In the genomic region with DNA sequence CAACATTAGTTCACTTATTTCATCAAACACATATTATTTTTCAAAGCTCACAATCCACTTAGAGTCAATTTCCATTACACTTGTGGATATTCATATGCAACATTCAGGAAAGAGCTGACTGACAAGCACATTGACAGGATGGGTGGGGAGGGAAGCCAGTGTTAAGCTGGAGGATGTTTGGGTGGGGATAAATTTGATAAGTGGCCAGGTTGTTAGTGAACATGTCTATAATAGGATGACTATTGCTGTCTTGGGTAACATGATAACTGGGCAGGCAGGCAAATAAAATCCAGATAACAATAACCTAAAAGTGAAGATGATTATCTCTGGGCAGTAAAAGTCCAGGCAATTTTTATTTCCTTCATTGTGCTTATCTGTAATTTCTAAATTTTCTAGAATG, we compare ENCODE assay signal across 24 cellular contexts.
A peak's percentile ranks its signal among the peaks of the same experiment; 100 is the strongest.
DNase-seq lines count a peak whose midpoint lies in the region; ATAC-seq, FAIRE-seq and TF ChIP-seq lines count a peak whose summit lies in the region.
"Had no signal": no experiment of that assay in that cellular context is flagged by ENCODE, and none has a peak within 500 bp of the region (broad histone marks: within the 10 kb centered on the region; RNA-seq: fewer than 3 reads in every experiment).

No MANE protein-coding gene starts in this region.

- no peaks in the 10 kb centered on the region for H3K27me3 Mint-ChIP-seq in T-helper 17 cell
- H3K27me3 Mint-ChIP-seq: activated CD4-positive, alpha-beta T cell treated with anti-CD3 and anti-CD28 coated beads, Interleukin-2, amount 10 ng/mL, durations not matched to agents 7 days and 5 days; activated naive CD8-positive, alpha-beta T cell treated with anti-CD3 and anti-CD28 coated beads, Interleukin-2, amount 50 U/mL, for 24 hours; B cell; brain had no signal

- H3K4me3 Mint-ChIP-seq in T-helper 17 cell: no peak overlapping the region
- H3K4me3 Mint-ChIP-seq: activated CD4-positive, alpha-beta T cell treated with anti-CD3 and anti-CD28 coated beads, Interleukin-2, amount 10 ng/mL, durations not matched to agents 7 days and 5 days; activated naive CD8-positive, alpha-beta T cell treated with anti-CD3 and anti-CD28 coated beads, Interleukin-2, amount 50 U/mL, for 24 hours; B cell; brain; naive B cell had no signal

- no peaks in the 10 kb centered on the region for H3K36me3 ChIP-seq in SK-N-SH (replicated peaks in 1 of 2; ENCODE audit: control insufficient read depth in 1 of 2, insufficient read depth in 2 of 2, low read length in 1 of 2)
- H3K36me3 ChIP-seq in bronchial epithelial cell (ENCODE audit: control insufficient read depth, insufficient read depth, low read length): no peaks in the 10 kb centered on the region
- no peaks in the 10 kb centered on the region for H3K36me3 ChIP-seq in gastrocnemius medialis
- H3K36me3 ChIP-seq in vagina: no peaks in the 10 kb centered on the region
- H3K36me3 ChIP-seq: suprapubic skin, uterus had no signal

- FAIRE-seq in bronchial epithelial cell (lab: Jason Lieb, UNC): no peak
- FAIRE-seq: TTC549 had no signal

- H3K4me1 Mint-ChIP-seq in T-helper 17 cell: no peaks in the 10 kb centered on the region
- H3K4me1 Mint-ChIP-seq: B cell, naive B cell had no signal

- no peak for TF ChIP-seq EP300 in SK-N-SH (IDR thresholded peaks at IDR 0.05; ENCODE audit: borderline replicate concordance in 1 of 2, low read depth in 1 of 2, low read length in 1 of 2)

- peaks cover 3% of the 10 kb centered on the region for H3F3A ChIP-seq in SK-N-SH (replicated peaks; ENCODE audit: insufficient read depth)

- H3K4me3 ChIP-seq in SK-N-SH (ENCODE audit: low read depth in 2 of 2, low read length in 1 of 2) (no peak overlapping the region), bronchial epithelial cell (ENCODE audit: low read depth, low read length) (no peak overlapping the region), gastrocnemius medialis (no peak overlapping the region), vagina (no peak overlapping the region)
- H3K4me3 ChIP-seq: suprapubic skin, uterus had no signal

- no peak overlapping the region for H2AFZ ChIP-seq in SK-N-SH (ENCODE audit: low read depth)

- no peaks in the 10 kb centered on the region for H4K20me1 ChIP-seq in SK-N-SH (ENCODE audit: insufficient read depth)

- no peak for TF ChIP-seq CTCF in SK-N-SH (IDR thresholded peaks at IDR 0.05)
- TF ChIP-seq CTCF in bronchial epithelial cell (IDR thresholded peaks at IDR 0.05; ENCODE audit: insufficient read depth, low read length, severe bottlenecking): no peak
- no peak for TF ChIP-seq CTCF in gastrocnemius medialis (IDR thresholded peaks at IDR 0.05 in 4 of 5, conservative IDR thresholded peaks at IDR 0.05 in 1 of 5)
- no peak for TF ChIP-seq CTCF in vagina (IDR thresholded peaks at IDR 0.05)

- H3K27me3 ChIP-seq in SK-N-SH (ENCODE audit: insufficient read depth): no peaks in the 10 kb centered on the region
- H3K27me3 ChIP-seq in bronchial epithelial cell (ENCODE audit: control insufficient read depth, insufficient read depth, low read length): no peaks in the 10 kb centered on the region
- H3K27me3 ChIP-seq in gastrocnemius medialis: no peaks in the 10 kb centered on the region
- H3K27me3 ChIP-seq in vagina: no peaks in the 10 kb centered on the region
- H3K27me3 ChIP-seq: suprapubic skin, uterus had no signal

- no peaks in the 10 kb centered on the region for H3K79me2 ChIP-seq in SK-N-SH (ENCODE audit: insufficient read depth)

- no peak for TF ChIP-seq POLR2A in gastrocnemius medialis (IDR thresholded peaks at IDR 0.05)
- no peak for TF ChIP-seq POLR2A in vagina (IDR thresholded peaks at IDR 0.05)

- H3K27ac Mint-ChIP-seq in T-helper 17 cell: no peak overlapping the region
- H3K27ac Mint-ChIP-seq: activated CD4-positive, alpha-beta T cell treated with anti-CD3 and anti-CD28 coated beads, Interleukin-2, amount 10 ng/mL, durations not matched to agents 7 days and 5 days; activated naive CD8-positive, alpha-beta T cell treated with anti-CD3 and anti-CD28 coated beads, Interleukin-2, amount 50 U/mL, for 24 hours; B cell had no signal

- CTCF ChIA-PET in SK-N-SH (lab: Yijun Ruan, JAX): interaction anchor here (0.6 to 2.3 kb wide), 4 partner anchors 12 to 415 kb away, joined by 3 to 11 read pairs (median 3); no protein-coding TSS in a partner anchor

- ATAC-seq in SK-N-SH treated with all-trans-retinoic acid at 6 μM for 48 hours (no peak), gastrocnemius medialis (peak; percentile 33 to 80), T-helper 17 cell (no peak)
- ATAC-seq: activated naive CD8-positive, alpha-beta T cell treated with anti-CD3 and anti-CD28 coated beads, Interleukin-2, amount 50 U/mL, for 24 hours had no signal

- H3K4me1 ChIP-seq in SK-N-SH (ENCODE audit: control insufficient read depth in 1 of 2, insufficient read depth in 2 of 2, low read depth in 1 of 2, low read length in 1 of 2): peaks cover 0 to 5% of the 10 kb centered on the region in 2 experiments; a peak in 3 of 4 replicates
- no peaks in the 10 kb centered on the region for H3K4me1 ChIP-seq in gastrocnemius medialis
- H3K4me1 ChIP-seq in vagina: no peaks in the 10 kb centered on the region
- H3K4me1 ChIP-seq: suprapubic skin, uterus had no signal

- POLR2A ChIA-PET in SK-N-SH (lab: Yijun Ruan, JAX): no interaction called here

- DNase-seq in SK-N-SH (peak; percentile 38), NCI-H226 (peak; percentile 32), bronchial epithelial cell (ENCODE audit: low read depth) (peak; percentile 31), gastrocnemius medialis (no peak), NCI-H2227 treated with DMSO at 0.1 percent for 48 hours (lab: John Stamatoyannopoulos, UW) (no peak), T-helper 17 cell (no peak), vagina (ENCODE audit: extremely low spot score in 2 of 2) (no peak)
- DNase-seq: activated CD4-positive, alpha-beta T cell treated with anti-CD3 and anti-CD28 coated beads, Interleukin-2, amount 10 ng/mL, durations not matched to agents 7 days and 5 days; activated CD8-positive, alpha-beta memory T cell treated with anti-CD3 and anti-CD28 coated beads, Interleukin-2, amount 50 U/mL, for 48 hours; activated naive CD8-positive, alpha-beta T cell treated with anti-CD3 and anti-CD28 coated beads, Interleukin-2, amount 50 U/mL, for 24 hours; COR-L47; cortex of kidney; HCEC 1CT; mesenchymal stem cell; naive B cell; NCI-H1417 treated with DMSO at 0.1 percent for 48 hours; RPMI8226; stimulated activated CD4-positive, alpha-beta T cell treated with anti-CD3 and anti-CD28 coated beads, Interleukin-15, amount 100 ng/mL, for 24 hours; uterus had no signal

- H3K27ac ChIP-seq in SK-N-SH (ENCODE audit: low read depth in 2 of 2, low read length in 1 of 2) (no peak overlapping the region), gastrocnemius medialis (peak overlapping the region in 2 of 4 donors; percentile 35 to 56), vagina (no peak overlapping the region)
- H3K27ac ChIP-seq: suprapubic skin had no signal

- no peaks in the 10 kb centered on the region for H3K36me3 Mint-ChIP-seq in T-helper 17 cell (ENCODE audit: low read depth)
- H3K36me3 Mint-ChIP-seq: brain, naive B cell had no signal

- no peak for TF ChIP-seq RAD21 in SK-N-SH (IDR thresholded peaks at IDR 0.05; ENCODE audit: low read length)

- H3K9ac ChIP-seq in SK-N-SH: no peak overlapping the region

- H3K9me3 ChIP-seq in SK-N-SH (no peaks in the 10 kb centered on the region), gastrocnemius medialis (no peaks in the 10 kb centered on the region), T-helper 17 cell (ENCODE audit: control insufficient read depth, low read length, poor library complexity, severe bottlenecking) (no peaks in the 10 kb centered on the region), vagina (no peaks in the 10 kb centered on the region)
- H3K9me3 ChIP-seq: suprapubic skin, uterus had no signal

- in situ Hi-C loops in gastrocnemius medialis (cut with MboI; ENCODE audit: low sequenced_read_pairs in 4 of 4): loop anchor here in 2 of 4 donors (25.0 kb wide), 2 partner anchors 354 to 379 kb away; no protein-coding TSS in a partner anchor

- no peaks in the 10 kb centered on the region for H3K9me2 ChIP-seq in SK-N-SH

- H3K4me2 ChIP-seq in SK-N-SH: no peak overlapping the region

- intact Hi-C loops in gastrocnemius medialis (cut with DNase I; ENCODE audit: low total_unique reads) (no loop called here), vagina (cut with DNase I) (no loop called here)

TF ChIP-seq in SK-N-SH, 30 proteins besides CTCF, POLR2A, EP300 and RAD21 (continues in another document):
- TF ChIP-seq ELF1 (IDR thresholded peaks at IDR 0.05): no peak
- TF ChIP-seq, protein P1, sequence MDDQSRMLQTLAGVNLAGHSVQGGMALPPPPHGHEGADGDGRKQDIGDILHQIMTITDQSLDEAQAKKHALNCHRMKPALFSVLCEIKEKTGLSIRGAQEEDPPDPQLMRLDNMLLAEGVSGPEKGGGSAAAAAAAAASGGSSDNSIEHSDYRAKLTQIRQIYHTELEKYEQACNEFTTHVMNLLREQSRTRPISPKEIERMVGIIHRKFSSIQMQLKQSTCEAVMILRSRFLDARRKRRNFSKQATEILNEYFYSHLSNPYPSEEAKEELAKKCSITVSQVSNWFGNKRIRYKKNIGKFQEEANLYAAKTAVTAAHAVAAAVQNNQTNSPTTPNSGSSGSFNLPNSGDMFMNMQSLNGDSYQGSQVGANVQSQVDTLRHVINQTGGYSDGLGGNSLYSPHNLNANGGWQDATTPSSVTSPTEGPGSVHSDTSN (IDR thresholded peaks at IDR 0.05): no peak

TF ChIP-seq in SK-N-SH treated with all-trans-retinoic acid at 6 μM for 48 hours, 23 proteins besides CTCF, POLR2A, EP300 and RAD21:
- TF ChIP-seq GLIS3 (CRISPR knock-in tag; IDR thresholded peaks at IDR 0.05): no peak
- TF ChIP-seq SNAI2 (CRISPR knock-in tag; IDR thresholded peaks at IDR 0.05): no peak

Comparison
In these comparisons a context has a peak if more than half of its experiments do, and no peak if none do; other contexts are left out.
1. DNase-seq: peak in SK-N-SH (single experiment), NCI-H226 (single experiment) and bronchial epithelial cell (single experiment); none in gastrocnemius medialis (0 of 2), NCI-H2227 treated with DMSO at 0.1 percent for 48 hours (single experiment), T-helper 17 cell (0 of 3) and vagina (0 of 2).
2. ATAC-seq: peak in gastrocnemius medialis (2 of 2); none in SK-N-SH treated with all-trans-retinoic acid at 6 μM for 48 hours (single experiment) and T-helper 17 cell (single experiment).